Comparison of ENCODE assay signal across 1 cellular context in genomic region chr12:89379100-89379838, GRCh38.
TF ChIP-seq lines count a peak whose summit lies in the region.

No MANE protein-coding gene starts in this region.

TF ChIP-seq in H1, 55 proteins besides CTCF, POLR2A, EP300 and RAD21:
- TF ChIP-seq RXRA (IDR thresholded peaks at IDR 0.05; ENCODE audit: insufficient read depth, low read depth, low read length) (no peak), CTBP2 (IDR thresholded peaks at IDR 0.05; ENCODE audit: borderline replicate concordance, insufficient read depth, insufficient read length, low read length) (no peak), SP1 (IDR thresholded peaks at IDR 0.05; ENCODE audit: low read depth, low read length) (0 out of 2 replicates have a peak, but pooled peaks have one; percentile 16), TBP (IDR thresholded peaks at IDR 0.05; ENCODE audit: low read depth, low read length) (no peak), KDM4A (IDR thresholded peaks at IDR 0.05; ENCODE audit: low read depth, low read length, severe bottlenecking) (no peak)
